ENCODE assay signal across 1 cellular context in the genomic region with DNA sequence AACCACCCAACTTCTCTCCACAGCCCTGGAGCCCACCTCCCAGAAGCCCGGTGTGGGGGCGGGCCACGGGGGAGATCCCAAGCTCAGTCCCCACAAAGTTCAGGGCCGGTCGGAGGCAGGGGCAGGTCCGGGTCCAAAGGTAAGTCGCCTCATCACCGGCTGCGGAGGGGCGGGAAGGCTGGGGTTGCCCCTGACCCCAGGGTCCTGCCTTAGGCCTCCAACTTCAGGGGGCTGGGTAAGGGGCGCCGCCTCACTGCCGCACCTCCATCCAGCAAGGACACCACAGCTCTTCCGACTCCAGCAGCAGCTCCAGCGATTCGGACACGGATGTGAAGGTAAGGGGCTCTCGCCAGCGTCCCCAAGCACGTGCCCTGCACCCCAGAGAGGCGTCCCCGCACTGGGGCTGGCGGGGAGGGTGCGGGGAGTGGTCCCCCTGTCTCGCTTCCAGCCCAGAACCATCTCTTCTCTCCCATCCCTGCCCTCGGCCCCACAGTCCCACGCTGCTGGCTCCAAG.
TF ChIP-seq lines count a peak whose summit lies in the region.

No MANE protein-coding gene starts in this region.

TF ChIP-seq in GM23338, 12 proteins besides CTCF, POLR2A, EP300 and RAD21 (continued from another document):
- TF ChIP-seq, protein P1, sequence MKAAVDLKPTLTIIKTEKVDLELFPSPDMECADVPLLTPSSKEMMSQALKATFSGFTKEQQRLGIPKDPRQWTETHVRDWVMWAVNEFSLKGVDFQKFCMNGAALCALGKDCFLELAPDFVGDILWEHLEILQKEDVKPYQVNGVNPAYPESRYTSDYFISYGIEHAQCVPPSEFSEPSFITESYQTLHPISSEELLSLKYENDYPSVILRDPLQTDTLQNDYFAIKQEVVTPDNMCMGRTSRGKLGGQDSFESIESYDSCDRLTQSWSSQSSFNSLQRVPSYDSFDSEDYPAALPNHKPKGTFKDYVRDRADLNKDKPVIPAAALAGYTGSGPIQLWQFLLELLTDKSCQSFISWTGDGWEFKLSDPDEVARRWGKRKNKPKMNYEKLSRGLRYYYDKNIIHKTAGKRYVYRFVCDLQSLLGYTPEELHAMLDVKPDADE (IDR thresholded peaks at IDR 0.05), result no peak
- no peak for TF ChIP-seq NANOG (IDR thresholded peaks at IDR 0.05; ENCODE audit: borderline replicate concordance)
- TF ChIP-seq CREB1 (CRISPR knock-in tag; IDR thresholded peaks at IDR 0.05; ENCODE audit: low read depth), result no peak
- TF ChIP-seq ZNF331 (CRISPR knock-in tag; IDR thresholded peaks at IDR 0.05; ENCODE audit: low read depth), result no peak
- TF ChIP-seq, protein P2, sequence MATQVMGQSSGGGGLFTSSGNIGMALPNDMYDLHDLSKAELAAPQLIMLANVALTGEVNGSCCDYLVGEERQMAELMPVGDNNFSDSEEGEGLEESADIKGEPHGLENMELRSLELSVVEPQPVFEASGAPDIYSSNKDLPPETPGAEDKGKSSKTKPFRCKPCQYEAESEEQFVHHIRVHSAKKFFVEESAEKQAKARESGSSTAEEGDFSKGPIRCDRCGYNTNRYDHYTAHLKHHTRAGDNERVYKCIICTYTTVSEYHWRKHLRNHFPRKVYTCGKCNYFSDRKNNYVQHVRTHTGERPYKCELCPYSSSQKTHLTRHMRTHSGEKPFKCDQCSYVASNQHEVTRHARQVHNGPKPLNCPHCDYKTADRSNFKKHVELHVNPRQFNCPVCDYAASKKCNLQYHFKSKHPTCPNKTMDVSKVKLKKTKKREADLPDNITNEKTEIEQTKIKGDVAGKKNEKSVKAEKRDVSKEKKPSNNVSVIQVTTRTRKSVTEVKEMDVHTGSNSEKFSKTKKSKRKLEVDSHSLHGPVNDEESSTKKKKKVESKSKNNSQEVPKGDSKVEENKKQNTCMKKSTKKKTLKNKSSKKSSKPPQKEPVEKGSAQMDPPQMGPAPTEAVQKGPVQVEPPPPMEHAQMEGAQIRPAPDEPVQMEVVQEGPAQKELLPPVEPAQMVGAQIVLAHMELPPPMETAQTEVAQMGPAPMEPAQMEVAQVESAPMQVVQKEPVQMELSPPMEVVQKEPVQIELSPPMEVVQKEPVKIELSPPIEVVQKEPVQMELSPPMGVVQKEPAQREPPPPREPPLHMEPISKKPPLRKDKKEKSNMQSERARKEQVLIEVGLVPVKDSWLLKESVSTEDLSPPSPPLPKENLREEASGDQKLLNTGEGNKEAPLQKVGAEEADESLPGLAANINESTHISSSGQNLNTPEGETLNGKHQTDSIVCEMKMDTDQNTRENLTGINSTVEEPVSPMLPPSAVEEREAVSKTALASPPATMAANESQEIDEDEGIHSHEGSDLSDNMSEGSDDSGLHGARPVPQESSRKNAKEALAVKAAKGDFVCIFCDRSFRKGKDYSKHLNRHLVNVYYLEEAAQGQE (IDR thresholded peaks at IDR 0.05; ENCODE audit: unreplicated experiment), result no peak
- TF ChIP-seq JUNB (IDR thresholded peaks at IDR 0.05; ENCODE audit: unreplicated experiment), result no peak
- no peak for TF ChIP-seq EZH2 (IDR thresholded peaks at IDR 0.05; ENCODE audit: low read depth, unreplicated experiment)
- TF ChIP-seq, protein P3, sequence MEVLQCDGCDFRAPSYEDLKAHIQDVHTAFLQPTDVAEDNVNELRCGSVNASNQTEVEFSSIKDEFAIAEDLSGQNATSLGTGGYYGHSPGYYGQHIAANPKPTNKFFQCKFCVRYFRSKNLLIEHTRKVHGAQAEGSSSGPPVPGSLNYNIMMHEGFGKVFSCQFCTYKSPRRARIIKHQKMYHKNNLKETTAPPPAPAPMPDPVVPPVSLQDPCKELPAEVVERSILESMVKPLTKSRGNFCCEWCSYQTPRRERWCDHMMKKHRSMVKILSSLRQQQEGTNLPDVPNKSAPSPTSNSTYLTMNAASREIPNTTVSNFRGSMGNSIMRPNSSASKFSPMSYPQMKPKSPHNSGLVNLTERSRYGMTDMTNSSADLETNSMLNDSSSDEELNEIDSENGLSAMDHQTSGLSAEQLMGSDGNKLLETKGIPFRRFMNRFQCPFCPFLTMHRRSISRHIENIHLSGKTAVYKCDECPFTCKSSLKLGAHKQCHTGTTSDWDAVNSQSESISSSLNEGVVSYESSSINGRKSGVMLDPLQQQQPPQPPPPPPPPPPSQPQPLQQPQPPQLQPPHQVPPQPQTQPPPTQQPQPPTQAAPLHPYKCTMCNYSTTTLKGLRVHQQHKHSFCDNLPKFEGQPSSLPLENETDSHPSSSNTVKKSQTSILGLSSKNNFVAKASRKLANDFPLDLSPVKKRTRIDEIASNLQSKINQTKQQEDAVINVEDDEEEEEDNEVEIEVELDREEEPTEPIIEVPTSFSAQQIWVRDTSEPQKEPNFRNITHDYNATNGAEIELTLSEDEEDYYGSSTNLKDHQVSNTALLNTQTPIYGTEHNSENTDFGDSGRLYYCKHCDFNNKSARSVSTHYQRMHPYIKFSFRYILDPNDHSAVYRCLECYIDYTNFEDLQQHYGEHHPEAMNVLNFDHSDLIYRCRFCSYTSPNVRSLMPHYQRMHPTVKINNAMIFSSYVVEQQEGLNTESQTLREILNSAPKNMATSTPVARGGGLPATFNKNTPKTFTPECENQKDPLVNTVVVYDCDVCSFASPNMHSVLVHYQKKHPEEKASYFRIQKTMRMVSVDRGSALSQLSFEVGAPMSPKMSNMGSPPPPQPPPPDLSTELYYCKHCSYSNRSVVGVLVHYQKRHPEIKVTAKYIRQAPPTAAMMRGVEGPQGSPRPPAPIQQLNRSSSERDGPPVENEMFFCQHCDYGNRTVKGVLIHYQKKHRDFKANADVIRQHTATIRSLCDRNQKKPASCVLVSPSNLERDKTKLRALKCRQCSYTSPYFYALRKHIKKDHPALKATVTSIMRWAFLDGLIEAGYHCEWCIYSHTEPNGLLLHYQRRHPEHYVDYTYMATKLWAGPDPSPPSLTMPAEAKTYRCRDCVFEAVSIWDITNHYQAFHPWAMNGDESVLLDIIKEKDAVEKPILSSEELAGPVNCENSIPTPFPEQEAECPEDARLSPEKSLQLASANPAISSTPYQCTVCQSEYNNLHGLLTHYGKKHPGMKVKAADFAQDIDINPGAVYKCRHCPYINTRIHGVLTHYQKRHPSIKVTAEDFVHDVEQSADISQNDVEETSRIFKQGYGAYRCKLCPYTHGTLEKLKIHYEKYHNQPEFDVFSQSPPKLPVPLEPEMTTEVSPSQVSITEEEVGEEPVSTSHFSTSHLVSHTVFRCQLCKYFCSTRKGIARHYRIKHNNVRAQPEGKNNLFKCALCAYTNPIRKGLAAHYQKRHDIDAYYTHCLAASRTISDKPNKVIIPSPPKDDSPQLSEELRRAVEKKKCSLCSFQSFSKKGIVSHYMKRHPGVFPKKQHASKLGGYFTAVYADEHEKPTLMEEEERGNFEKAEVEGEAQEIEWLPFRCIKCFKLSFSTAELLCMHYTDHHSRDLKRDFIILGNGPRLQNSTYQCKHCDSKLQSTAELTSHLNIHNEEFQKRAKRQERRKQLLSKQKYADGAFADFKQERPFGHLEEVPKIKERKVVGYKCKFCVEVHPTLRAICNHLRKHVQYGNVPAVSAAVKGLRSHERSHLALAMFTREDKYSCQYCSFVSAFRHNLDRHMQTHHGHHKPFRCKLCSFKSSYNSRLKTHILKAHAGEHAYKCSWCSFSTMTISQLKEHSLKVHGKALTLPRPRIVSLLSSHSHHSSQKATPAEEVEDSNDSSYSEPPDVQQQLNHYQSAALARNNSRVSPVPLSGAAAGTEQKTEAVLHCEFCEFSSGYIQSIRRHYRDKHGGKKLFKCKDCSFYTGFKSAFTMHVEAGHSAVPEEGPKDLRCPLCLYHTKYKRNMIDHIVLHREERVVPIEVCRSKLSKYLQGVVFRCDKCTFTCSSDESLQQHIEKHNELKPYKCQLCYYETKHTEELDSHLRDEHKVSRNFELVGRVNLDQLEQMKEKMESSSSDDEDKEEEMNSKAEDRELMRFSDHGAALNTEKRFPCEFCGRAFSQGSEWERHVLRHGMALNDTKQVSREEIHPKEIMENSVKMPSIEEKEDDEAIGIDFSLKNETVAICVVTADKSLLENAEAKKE (CRISPR knock-in tag; IDR thresholded peaks at IDR 0.05), result no peak
